Comparison of ENCODE assay signal across 8 cellular contexts in the genomic region with DNA sequence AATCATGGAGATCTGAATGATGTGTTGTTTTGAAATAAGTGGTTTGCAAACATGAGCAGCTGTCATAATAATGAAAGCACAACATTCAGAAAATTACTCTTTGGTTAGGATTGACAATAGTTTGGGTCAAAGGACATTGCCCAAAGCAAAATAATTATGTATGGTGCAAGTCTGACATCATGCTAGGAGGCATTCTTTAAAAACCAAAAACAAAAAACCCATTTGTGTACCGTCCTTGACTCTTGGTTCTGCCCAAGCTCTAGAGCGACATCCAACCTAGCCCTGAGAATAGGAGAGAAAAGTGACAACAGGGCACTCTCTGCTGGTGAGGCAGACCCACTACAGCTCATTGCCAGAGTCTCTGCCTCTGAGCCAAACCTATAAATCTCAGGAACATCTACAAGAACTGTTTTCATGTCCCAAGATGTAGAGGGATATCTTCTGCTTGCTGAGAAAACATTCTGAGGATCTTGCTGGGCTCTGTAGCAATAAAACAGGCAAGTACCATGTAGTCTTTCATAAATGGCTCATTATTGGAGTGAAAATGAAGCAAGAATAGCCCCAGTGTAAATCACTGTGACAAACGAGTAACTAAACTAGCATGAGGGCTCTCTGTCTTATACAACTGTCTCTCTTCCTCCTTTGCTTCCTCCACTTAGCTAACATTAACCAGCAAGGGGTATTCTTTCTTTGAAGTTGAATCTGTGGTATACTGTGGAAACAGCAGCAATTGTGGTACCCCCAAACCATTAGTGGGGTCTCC.
A peak's percentile ranks its signal among the peaks of the same experiment; 100 is the strongest.
DNase-seq lines count a peak whose midpoint lies in the region; ATAC-seq and TF ChIP-seq lines count a peak whose summit lies in the region.

No MANE protein-coding gene starts in this region.

- TF ChIP-seq CTCF in HFFc6 (IDR thresholded peaks at IDR 0.05) (peak; percentile 62), left lung (IDR thresholded peaks at IDR 0.05) (peak; percentile 33 to 62)

- H3K4me3 ChIP-seq in left lung: no peak overlapping the region

- peak; percentile 12 to 28 for DNase-seq in activated CD8-positive, alpha-beta memory T cell treated with anti-CD3 and anti-CD28 coated beads for 1 hour (ENCODE audit: extremely low read depth in 1 of 2, low read depth in 1 of 2)
- DNase-seq in activated CD8-positive, alpha-beta memory T cell treated with anti-CD3 and anti-CD28 coated beads for 24 hours: no peak
- peak; percentile 22 for DNase-seq in HFFc6
- peak; percentile 88 for DNase-seq in NAMALWA (ENCODE audit: low spot score)
- DNase-seq in SW480 (ENCODE audit: low spot score): peak; percentile 53
- peak; percentile 1 to 67 for DNase-seq in T47D (ENCODE audit: low read depth in 1 of 2, low spot score in 1 of 2)
- no peak for DNase-seq in left lung
- peak in 26 of 49 donors; percentile 2 to 54 (median 15) for DNase-seq in substantia nigra (lab: John Stamatoyannopoulos, UW)

- intact Hi-C loops in left lung (cut with DNase I): loop anchor here in 1 of 2 donors (10.0 kb wide), 1 partner anchor 470 kb away; no protein-coding TSS in a partner anchor

- H3K27ac ChIP-seq in left lung: no peak overlapping the region
- no peak overlapping the region for H3K27ac ChIP-seq in substantia nigra (ENCODE audit: low read depth, low read length, poor library complexity, severe bottlenecking)

- peaks cover 0 to 15% of the 10 kb centered on the region in 2 donors for H3K4me1 ChIP-seq in left lung

- no peaks in the 10 kb centered on the region for H3K9me3 ChIP-seq in left lung

- H3K27me3 ChIP-seq in left lung: no peaks in the 10 kb centered on the region

- peaks cover 2% of the 10 kb centered on the region; the same call in 1 of the 2 replicates for H3K27me3 Mint-ChIP-seq in HFFc6 (ENCODE audit: insufficient read depth)

- no peaks in the 10 kb centered on the region for H3K4me1 Mint-ChIP-seq in HFFc6 (ENCODE audit: low read depth)

- no peaks in the 10 kb centered on the region for H3K36me3 Mint-ChIP-seq in HFFc6 (ENCODE audit: low read depth)

- ATAC-seq in left lung: peak; percentile 91

- H3K36me3 ChIP-seq in left lung: no peaks in the 10 kb centered on the region

- in situ Hi-C loops in T47D (cut with HindIII; ENCODE audit: low pct_unique_long_range_greater_than_20kb, low sequenced_read_pairs): no loop called here

- no peak overlapping the region for H3K4me3 Mint-ChIP-seq in HFFc6

- H3K9me3 Mint-ChIP-seq in HFFc6: no peaks in the 10 kb centered on the region

- H3K27ac Mint-ChIP-seq in HFFc6: no peak overlapping the region

Comparison
In these comparisons a context has a peak if more than half of its experiments do, and no peak if none do; other contexts are left out.
1. DNase-seq: peak in activated CD8-positive, alpha-beta memory T cell treated with anti-CD3 and anti-CD28 coated beads for 1 hour (2 of 2), HFFc6 (single experiment), NAMALWA (single experiment), SW480 (single experiment), T47D (2 of 2) and substantia nigra (26 of 49); none in activated CD8-positive, alpha-beta memory T cell treated with anti-CD3 and anti-CD28 coated beads for 24 hours (single experiment) and left lung (0 of 2).